1 cellular context compared by ENCODE assay signal in genomic region chr2:219651656-219652055, GRCh38. TPM values are rescaled to one million over a fixed set of nuclear protein-coding genes. Genes with fewer than 3 reads are reported as not detected.
"Had no signal": no experiment of that assay in that cellular context is flagged by ENCODE, and none has a peak within 500 bp of the region (broad histone marks: within the 10 kb centered on the region; RNA-seq: fewer than 3 reads in every experiment).

No MANE protein-coding gene starts in this region.

RNA-seq across cellular contexts. Expression of gene SLC4A3, which starts 24.2 kb away (rescaled TPM):
- polyA plus RNA-seq: IgD-negative memory B cell had no signal
